ENCODE assay signal across 1 cellular context in genomic region chr9:88652876-88653275, GRCh38.
TF ChIP-seq lines count a peak whose summit lies in the region.

No MANE protein-coding gene starts in this region.

TF ChIP-seq in liver, 16 proteins besides CTCF, POLR2A, EP300 and RAD21 (continued from another document):
- TF ChIP-seq FOXA1 (IDR thresholded peaks at IDR 0.05) (no peak), HNF4G (IDR thresholded peaks at IDR 0.05) (no peak), NR2F2 (IDR thresholded peaks at IDR 0.05) (no peak), FOXA2 (IDR thresholded peaks at IDR 0.05) (no peak), JUND (IDR thresholded peaks at IDR 0.05) (no peak)
- TF ChIP-seq, protein P1, sequence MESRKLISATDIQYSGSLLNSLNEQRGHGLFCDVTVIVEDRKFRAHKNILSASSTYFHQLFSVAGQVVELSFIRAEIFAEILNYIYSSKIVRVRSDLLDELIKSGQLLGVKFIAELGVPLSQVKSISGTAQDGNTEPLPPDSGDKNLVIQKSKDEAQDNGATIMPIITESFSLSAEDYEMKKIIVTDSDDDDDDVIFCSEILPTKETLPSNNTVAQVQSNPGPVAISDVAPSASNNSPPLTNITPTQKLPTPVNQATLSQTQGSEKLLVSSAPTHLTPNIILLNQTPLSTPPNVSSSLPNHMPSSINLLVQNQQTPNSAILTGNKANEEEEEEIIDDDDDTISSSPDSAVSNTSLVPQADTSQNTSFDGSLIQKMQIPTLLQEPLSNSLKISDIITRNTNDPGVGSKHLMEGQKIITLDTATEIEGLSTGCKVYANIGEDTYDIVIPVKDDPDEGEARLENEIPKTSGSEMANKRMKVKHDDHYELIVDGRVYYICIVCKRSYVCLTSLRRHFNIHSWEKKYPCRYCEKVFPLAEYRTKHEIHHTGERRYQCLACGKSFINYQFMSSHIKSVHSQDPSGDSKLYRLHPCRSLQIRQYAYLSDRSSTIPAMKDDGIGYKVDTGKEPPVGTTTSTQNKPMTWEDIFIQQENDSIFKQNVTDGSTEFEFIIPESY (IDR thresholded peaks at IDR 0.05) = no peak
